12 cellular contexts compared by ENCODE assay signal in genomic region chr3:171417813-171418212, GRCh38. TPM values are rescaled to one million over a fixed set of nuclear protein-coding genes. Genes with fewer than 3 reads are reported as not detected.
DNase-seq lines count a peak whose midpoint lies in the region; ATAC-seq and TF ChIP-seq lines count a peak whose summit lies in the region.
"Had no signal": no experiment of that assay in that cellular context is flagged by ENCODE, and none has a peak within 500 bp of the region (broad histone marks: within the 10 kb centered on the region; RNA-seq: fewer than 3 reads in every experiment).

No MANE protein-coding gene starts in this region.

- no peaks in the 10 kb centered on the region for H4K20me1 ChIP-seq in osteoblast (ENCODE audit: insufficient read depth, low read length)

- DNase-seq in AG20443 (ENCODE audit: low spot score) (peak; percentile 84), RWPE2 (ENCODE audit: low spot score) (no peak), fibroblast of the aortic adventitia (ENCODE audit: low read depth) (peak; percentile 85), osteoblast (ENCODE audit: insufficient read length, low spot score, missing footprints) (peak; percentile 77), posterior vena cava (ENCODE audit: low spot score) (no peak)
- DNase-seq: CD4-positive, alpha-beta memory T cell; NCI-H510A had no signal

- H3K4me3 ChIP-seq in RWPE2 (ENCODE audit: severe bottlenecking) (no peak overlapping the region), fibroblast of the aortic adventitia (ENCODE audit: low read depth, low read length) (no peak overlapping the region), osteoblast (ENCODE audit: insufficient read depth, low read length) (no peak overlapping the region)
- H3K4me3 ChIP-seq: cardiac muscle cell, GM12878 had no signal

- H2AFZ ChIP-seq in osteoblast (ENCODE audit: low read length) = no peak overlapping the region

- no peaks in the 10 kb centered on the region for H3K79me2 ChIP-seq in osteoblast (ENCODE audit: insufficient read depth, low read length)

- H3K27ac ChIP-seq in RWPE2 (ENCODE audit: poor library complexity, severe bottlenecking) (no peak overlapping the region), osteoblast (ENCODE audit: low read depth, low read length) (no peak overlapping the region)
- H3K27ac ChIP-seq: cardiac muscle cell had no signal

- H3K9me3 ChIP-seq in RWPE2 (ENCODE audit: severe bottlenecking) (no peaks in the 10 kb centered on the region), osteoblast (ENCODE audit: low read depth, low read length) (no peaks in the 10 kb centered on the region)

- peak; percentile 81 for ATAC-seq in RWPE2 (ENCODE audit: low read depth)
- ATAC-seq in HG03469 (IDR thresholded peaks at IDR 0.05; ENCODE audit: unreplicated experiment) = no peak
- no peak for ATAC-seq in HG02588 (IDR thresholded peaks at IDR 0.05; ENCODE audit: unreplicated experiment)
- ATAC-seq in HG03565 (IDR thresholded peaks at IDR 0.05; ENCODE audit: unreplicated experiment) = no peak
- ATAC-seq: GM12878 had no signal

- intact Hi-C loops in posterior vena cava (cut with DNase I) = no loop called here

- H3K4me1 ChIP-seq in RWPE2 (ENCODE audit: insufficient read depth, poor library complexity, severe bottlenecking) = peaks cover 12% of the 10 kb centered on the region
- H3K4me1 ChIP-seq in osteoblast (ENCODE audit: insufficient read depth, low read length) = no peaks in the 10 kb centered on the region

- no peak overlapping the region for H3K4me2 ChIP-seq in osteoblast (ENCODE audit: insufficient read depth, low read length)

- H3K36me3 ChIP-seq in RWPE2 (ENCODE audit: low read depth) (no peaks in the 10 kb centered on the region), osteoblast (ENCODE audit: insufficient read depth, low read length) (no peaks in the 10 kb centered on the region)
- H3K36me3 ChIP-seq: cardiac muscle cell had no signal

- no peak for TF ChIP-seq CTCF in RWPE2 (IDR thresholded peaks at IDR 0.05; ENCODE audit: poor library complexity, severe bottlenecking)
- TF ChIP-seq CTCF in fibroblast of the aortic adventitia (IDR thresholded peaks at IDR 0.05; ENCODE audit: insufficient read depth, low read length) = no peak
- TF ChIP-seq CTCF in osteoblast (IDR thresholded peaks at IDR 0.05; ENCODE audit: extremely low read depth, low read depth, low read length) = no peak

- no peaks in the 10 kb centered on the region for H3K27me3 ChIP-seq in RWPE2 (ENCODE audit: insufficient read depth, poor library complexity, severe bottlenecking)
- peaks cover under 1% of the 10 kb centered on the region for H3K27me3 ChIP-seq in osteoblast (ENCODE audit: insufficient read depth, low read length)
- H3K27me3 ChIP-seq: cardiac muscle cell had no signal

RNA-seq across cellular contexts. Expression of gene TNIK, which starts 42.4 kb away (rescaled TPM):
- 21.5 and 24.2 TPM in 2 replicates for total RNA-seq in fibroblast of the aortic adventitia (ENCODE audit: low replicate concordance)
- 7.6 and 8.8 TPM in 2 replicates for total RNA-seq in osteoblast
- total RNA-seq in posterior vena cava = 10 to 100 TPM; 16.5 to 20.3 TPM

Comparison
In these comparisons a context has a peak if more than half of its experiments do, and no peak if none do; other contexts are left out.
1. DNase-seq: peak in AG20443 (single experiment), fibroblast of the aortic adventitia (single experiment) and osteoblast (single experiment); none in RWPE2 (single experiment) and posterior vena cava (single experiment).